ENCODE assay signal across 8 cellular contexts in the genomic region with DNA sequence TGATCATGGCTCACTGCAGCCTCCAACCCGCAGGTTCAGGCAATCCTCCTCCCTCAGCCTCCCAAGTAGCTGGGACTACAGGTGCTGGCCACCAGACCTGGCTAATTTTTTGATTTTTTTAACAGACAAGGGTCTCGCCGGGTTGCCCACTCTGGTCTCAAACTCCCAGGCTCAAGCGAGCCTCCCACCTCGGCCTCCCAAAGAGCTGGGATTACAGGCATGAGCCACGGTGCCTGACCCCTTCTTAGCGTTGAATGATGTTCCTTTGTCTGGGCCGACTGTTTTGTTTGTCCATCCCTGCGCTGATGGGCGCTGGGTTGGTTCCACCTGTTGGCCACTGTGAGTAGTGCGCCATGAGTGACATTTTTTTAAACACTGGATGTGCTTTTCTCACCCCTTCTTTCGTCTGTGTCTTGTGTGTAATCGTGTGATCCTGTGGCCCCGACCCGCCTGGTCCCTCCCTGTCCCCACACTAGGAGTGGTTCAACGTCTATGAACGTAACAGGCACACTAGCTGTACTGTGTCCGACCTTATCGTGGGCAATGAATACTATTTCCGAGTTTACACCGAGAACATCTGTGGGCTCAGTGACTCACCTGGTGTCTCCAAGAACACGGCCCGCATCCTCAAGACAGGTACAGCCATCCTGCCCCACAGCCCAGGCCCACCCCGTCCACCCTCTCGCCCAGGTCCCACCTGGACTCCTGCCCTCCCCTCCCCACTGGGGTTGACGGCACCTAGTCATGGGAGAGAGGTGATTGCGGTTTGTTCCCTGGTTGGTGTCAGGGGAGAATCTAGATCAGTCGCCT. TPM values are rescaled to one million over a fixed set of nuclear protein-coding genes. Genes with fewer than 3 reads are reported as not detected.
DNase-seq lines count a peak whose midpoint lies in the region; ATAC-seq, FAIRE-seq and TF ChIP-seq lines count a peak whose summit lies in the region.

No MANE protein-coding gene starts in this region.

- no peak overlapping the region for H2BK120ac ChIP-seq in trophoblast cell (ENCODE audit: insufficient read depth, low read length, poor library complexity)

- H2AFZ ChIP-seq in trophoblast cell (ENCODE audit: insufficient read depth, low read length, poor library complexity): no peak overlapping the region

- H3K27ac ChIP-seq in Panc1 (ENCODE audit: low read length): peak overlapping the region; percentile 44; the same call in 1 of the 2 replicates
- H3K27ac ChIP-seq in foreskin keratinocyte: no peak overlapping the region
- no peak overlapping the region for H3K27ac ChIP-seq in trophoblast cell (ENCODE audit: low read depth, low read length)

- BruUV-seq in Panc1 (replicated peaks; lab: Mats Ljungman, UMichigan): no TSS peak

- peaks cover 11 to 12% (median 12%) of the 10 kb centered on the region in 3 donors for H3K4me1 Mint-ChIP-seq in IgD-negative memory B cell
- H3K4me1 Mint-ChIP-seq in activated T-helper 2 cell treated with anti-CD3 and anti-CD28 coated beads, Interferon-gamma antibody, Interleukin-2, Interleukin-4, amounts not matched to agents 10 μg/mL and 5 μg/mL and 100 μg/mL, durations not matched to agents 14 hours and 24 hours and 36 hours (ENCODE audit: low read depth): peaks cover 12% of the 10 kb centered on the region

- H3K23ac ChIP-seq in trophoblast cell (ENCODE audit: low read length): no peak overlapping the region

- no peaks in the 10 kb centered on the region for H3K79me1 ChIP-seq in trophoblast cell (ENCODE audit: low read length)

- peak overlapping the region in 2 of 3 donors; percentile 32 to 36 for H3K27ac Mint-ChIP-seq in IgD-negative memory B cell
- H3K27ac Mint-ChIP-seq in activated T-helper 2 cell treated with anti-CD3 and anti-CD28 coated beads, Interferon-gamma antibody, Interleukin-2, Interleukin-4, amounts not matched to agents 10 μg/mL and 5 μg/mL and 100 μg/mL, durations not matched to agents 14 hours and 24 hours and 36 hours: no peak overlapping the region

- H2BK12ac ChIP-seq in trophoblast cell (ENCODE audit: low read length): no peak overlapping the region

- H3K4ac ChIP-seq in trophoblast cell (ENCODE audit: low read depth, low read length): no peak overlapping the region

- H3K9me3 Mint-ChIP-seq in IgD-negative memory B cell: no peaks in the 10 kb centered on the region
- H3K9me3 Mint-ChIP-seq in activated T-helper 2 cell treated with anti-CD3 and anti-CD28 coated beads, Interferon-gamma antibody, Interleukin-2, Interleukin-4, amounts not matched to agents 10 μg/mL and 5 μg/mL and 100 μg/mL, durations not matched to agents 14 hours and 24 hours and 36 hours: no peaks in the 10 kb centered on the region

- in situ Hi-C loops in Panc1 (cut with HindIII; ENCODE audit: low pct_unique_long_range_greater_than_20kb, low sequenced_read_pairs): no loop called here

- peaks cover 5% of the 10 kb centered on the region for H3K27me3 Mint-ChIP-seq in IgD-negative memory B cell
- H3K27me3 Mint-ChIP-seq in activated T-helper 2 cell treated with anti-CD3 and anti-CD28 coated beads, Interferon-gamma antibody, Interleukin-2, Interleukin-4, amounts not matched to agents 10 μg/mL and 5 μg/mL and 100 μg/mL, durations not matched to agents 14 hours and 24 hours and 36 hours (ENCODE audit: low read depth): peaks cover 4% of the 10 kb centered on the region

- H3K79me2 ChIP-seq in trophoblast cell (ENCODE audit: control insufficient read depth, insufficient read depth, low read length, poor library complexity): no peaks in the 10 kb centered on the region

- H3K27me3 ChIP-seq in Panc1 (ENCODE audit: control insufficient read depth, insufficient read depth, low read length) (no peaks in the 10 kb centered on the region), foreskin keratinocyte (peaks cover 22% of the 10 kb centered on the region), trophoblast cell (ENCODE audit: insufficient read depth, low read length) (no peaks in the 10 kb centered on the region)

- no peak overlapping the region for H3K9ac ChIP-seq in trophoblast cell (ENCODE audit: low read length)

- no peaks in the 10 kb centered on the region for H3K36me3 ChIP-seq in Panc1 (ENCODE audit: control insufficient read depth, insufficient read depth, low read length)
- no peaks in the 10 kb centered on the region for H3K36me3 ChIP-seq in trophoblast cell (ENCODE audit: control insufficient read depth in 1 of 2, insufficient read depth in 2 of 2, low read length in 2 of 2)

- no peak overlapping the region for H3K14ac ChIP-seq in trophoblast cell (ENCODE audit: low read length)

- H3K4me3 ChIP-seq in Panc1 (ENCODE audit: low read depth in 2 of 2, low read length in 2 of 2) (no peak overlapping the region), trophoblast cell (ENCODE audit: low read depth, low read length) (no peak overlapping the region)

- no peak overlapping the region for H4K12ac ChIP-seq in trophoblast cell (ENCODE audit: low read depth, low read length)

- H4K91ac ChIP-seq in trophoblast cell (ENCODE audit: low read depth, low read length): no peak overlapping the region

- POLR2A ChIA-PET in Panc1 (lab: Charles Lee): no interaction called here

- H3K18ac ChIP-seq in trophoblast cell (ENCODE audit: low read length): no peak overlapping the region

- no peak overlapping the region for H2AK5ac ChIP-seq in trophoblast cell (ENCODE audit: low read length)

- H3K4me2 ChIP-seq in trophoblast cell (ENCODE audit: low read length): no peak overlapping the region

- TF ChIP-seq CTCF in Panc1 (IDR thresholded peaks at IDR 0.05) (peak; percentile 86), foreskin keratinocyte (conservative IDR thresholded peaks at IDR 0.05) (peak; percentile 85)

- H3K4me3 Mint-ChIP-seq in IgD-negative memory B cell: peak overlapping the region in 2 of 4 donors; percentile 31 to 85
- H3K4me3 Mint-ChIP-seq in activated T-helper 2 cell treated with anti-CD3 and anti-CD28 coated beads, Interferon-gamma antibody, Interleukin-2, Interleukin-4, amounts not matched to agents 10 μg/mL and 5 μg/mL and 100 μg/mL, durations not matched to agents 14 hours and 24 hours and 36 hours (ENCODE audit: low read depth): no peak overlapping the region

- peaks cover 2% of the 10 kb centered on the region for H3K36me3 Mint-ChIP-seq in IgD-negative memory B cell
- no peaks in the 10 kb centered on the region for H3K36me3 Mint-ChIP-seq in activated T-helper 2 cell treated with anti-CD3 and anti-CD28 coated beads, Interferon-gamma antibody, Interleukin-2, Interleukin-4, amounts not matched to agents 10 μg/mL and 5 μg/mL and 100 μg/mL, durations not matched to agents 14 hours and 24 hours and 36 hours (ENCODE audit: low read depth)

- WGBS in trophoblast cell (ENCODE audit: extremely low coverage, insufficient coverage, insufficient read length): no CpG with 5 or more reads among the region's 28 CpGs

- no peak overlapping the region for H2BK5ac ChIP-seq in trophoblast cell (ENCODE audit: low read depth, low read length, poor library complexity)

- CTCF ChIA-PET in Panc1 (lab: Charles Lee): interaction anchor here (0.6 to 1.2 kb wide), 3 partner anchors 94 to 975 kb away, joined by 4 to 7 read pairs (median 5); no protein-coding TSS in a partner anchor

- ATAC-seq in Panc1 (peak; percentile 87), foreskin keratinocyte (peak; percentile 66)

- DNase-seq in DMS 273 (lab: John Stamatoyannopoulos, UW; ENCODE audit: unreplicated experiment) (peak; percentile 79), DMS 273 treated with DMSO at 0.1 percent for 48 hours (lab: John Stamatoyannopoulos, UW) (no peak), Panc1 (ENCODE audit: low read depth, low spot score) (peak; percentile 54), foreskin keratinocyte (peak in 1 of 2 donors; percentile 41), trophoblast cell (peak; percentile 55 to 81), urothelium cell line (ENCODE audit: low spot score) (peak; percentile 84)
- peak; percentile 57 for DNase-seq in activated T-helper 2 cell treated with anti-CD3 and anti-CD28 coated beads, Interferon-gamma antibody, Interleukin-2, Interleukin-4, amounts not matched to agents 10 μg/mL and 5 μg/mL and 100 μg/mL, durations not matched to agents 14 hours and 24 hours and 36 hours (ENCODE audit: low spot score)

- H4K8ac ChIP-seq in trophoblast cell (ENCODE audit: low read depth, low read length): no peak overlapping the region

- intact Hi-C loops in Panc1 (cut with micrococcal nuclease; ENCODE audit: unreplicated experiment): no loop called here
- intact Hi-C loops in activated T-helper 2 cell treated with anti-CD3 and anti-CD28 coated beads, Interferon-gamma antibody, Interleukin-2, Interleukin-4, amounts not matched to agents 10 μg/mL and 5 μg/mL and 100 μg/mL, durations not matched to agents 14 hours and 24 hours and 36 hours (cut with micrococcal nuclease): loop anchor here (1.0 kb wide), 1 partner anchor 104 kb away; no protein-coding TSS in a partner anchor

- peak; percentile 58 for FAIRE-seq in urothelium cell line (lab: Jason Lieb, UNC)

- H3K9me3 ChIP-seq in Panc1 (ENCODE audit: control insufficient read depth, insufficient read depth, low read depth, low read length) (no peaks in the 10 kb centered on the region), trophoblast cell (ENCODE audit: insufficient read depth, low read depth, low read length) (peaks cover 2% of the 10 kb centered on the region)

- no peaks in the 10 kb centered on the region; the same call in none of the 2 replicates for H3K4me1 ChIP-seq in Panc1 (ENCODE audit: control insufficient read depth, insufficient read depth, low read length)
- H3K4me1 ChIP-seq in foreskin keratinocyte: no peaks in the 10 kb centered on the region
- H3K4me1 ChIP-seq in trophoblast cell (ENCODE audit: control insufficient read depth in 1 of 2, insufficient read depth in 2 of 2, low read length in 2 of 2): peaks cover 0 to 9% of the 10 kb centered on the region in 2 experiments

RNA-seq across cellular contexts. Expression of a gene that starts 15.0 kb away (rescaled TPM):
- polyA plus RNA-seq in IgD-negative memory B cell (8.7 TPM), foreskin keratinocyte (77.9 and 84.6 TPM in 2 replicates)
- total RNA-seq in Panc1 (2021; ENCODE audit: unreplicated experiment) (66.7 TPM), foreskin keratinocyte (69.5 and 74.2 TPM in 2 replicates)
- polyA plus RNA-seq in Panc1 (2012; ENCODE audit: insufficient read length): 83.1 TPM
- total RNA-seq in activated T-helper 2 cell treated with anti-CD3 and anti-CD28 coated beads, Interferon-gamma antibody, Interleukin-2, Interleukin-4, amounts not matched to agents 10 μg/mL and 5 μg/mL and 100 μg/mL, durations not matched to agents 14 hours and 24 hours and 36 hours: 76.0 and 76.2 TPM in 2 replicates
- polyA plus RNA-seq in trophoblast cell (2013): 73.1 and 73.6 TPM in 2 replicates

RNA-seq across cellular contexts. Expression of a gene that starts 15.4 kb away (rescaled TPM):
- polyA plus RNA-seq in IgD-negative memory B cell: 0.53 TPM
- total RNA-seq in Panc1 (2021; ENCODE audit: unreplicated experiment): 2.0 TPM
- 3.5 TPM for polyA plus RNA-seq in Panc1 (2012; ENCODE audit: insufficient read length)
- total RNA-seq in activated T-helper 2 cell treated with anti-CD3 and anti-CD28 coated beads, Interferon-gamma antibody, Interleukin-2, Interleukin-4, amounts not matched to agents 10 μg/mL and 5 μg/mL and 100 μg/mL, durations not matched to agents 14 hours and 24 hours and 36 hours: 0.28 and 0.82 TPM in 2 replicates
- total RNA-seq in foreskin keratinocyte: 0.85 and 0.95 TPM in 2 replicates
- 0.76 and 1.1 TPM in 2 replicates for polyA plus RNA-seq in foreskin keratinocyte
- polyA plus RNA-seq in trophoblast cell (2013): 4.8 and 5.4 TPM in 2 replicates

RNA-seq across cellular contexts. Expression of a gene that starts 28.6 kb away (rescaled TPM):
- polyA plus RNA-seq in IgD-negative memory B cell (1.3 TPM), foreskin keratinocyte (not detected in 2 replicates)
- total RNA-seq in Panc1 (2021; ENCODE audit: unreplicated experiment) (0.18 TPM), foreskin keratinocyte (not detected in 2 replicates)
- polyA plus RNA-seq in Panc1 (2012; ENCODE audit: insufficient read length): not detected
- total RNA-seq in activated T-helper 2 cell treated with anti-CD3 and anti-CD28 coated beads, Interferon-gamma antibody, Interleukin-2, Interleukin-4, amounts not matched to agents 10 μg/mL and 5 μg/mL and 100 μg/mL, durations not matched to agents 14 hours and 24 hours and 36 hours: 0.21 and 0.25 TPM in 2 replicates
- 0.07 and 0.12 TPM in 2 replicates for polyA plus RNA-seq in trophoblast cell (2013)

RNA-seq across cellular contexts. Expression of a gene that starts 42.5 kb away (rescaled TPM):
- polyA plus RNA-seq in IgD-negative memory B cell (403 TPM), foreskin keratinocyte (0.17 TPM in 1 of 2 replicates, not detected in the other)
- total RNA-seq in Panc1 (2021; ENCODE audit: unreplicated experiment) (not detected), foreskin keratinocyte (not detected in 2 replicates)
- 0.27 TPM for polyA plus RNA-seq in Panc1 (2012; ENCODE audit: insufficient read length)
- total RNA-seq in activated T-helper 2 cell treated with anti-CD3 and anti-CD28 coated beads, Interferon-gamma antibody, Interleukin-2, Interleukin-4, amounts not matched to agents 10 μg/mL and 5 μg/mL and 100 μg/mL, durations not matched to agents 14 hours and 24 hours and 36 hours: 0.66 and 0.80 TPM in 2 replicates
- polyA plus RNA-seq in trophoblast cell (2013): 1.0 and 1.4 TPM in 2 replicates

RNA-seq across cellular contexts. Expression of a gene that starts 49.7 kb away (rescaled TPM):
- 15.0 TPM for polyA plus RNA-seq in IgD-negative memory B cell
- total RNA-seq in Panc1 (2021; ENCODE audit: unreplicated experiment): 51.8 TPM
- 96.9 TPM for polyA plus RNA-seq in Panc1 (2012; ENCODE audit: insufficient read length)
- total RNA-seq in activated T-helper 2 cell treated with anti-CD3 and anti-CD28 coated beads, Interferon-gamma antibody, Interleukin-2, Interleukin-4, amounts not matched to agents 10 μg/mL and 5 μg/mL and 100 μg/mL, durations not matched to agents 14 hours and 24 hours and 36 hours: 39.9 and 43.6 TPM in 2 replicates
- 36.5 and 51.0 TPM in 2 replicates for total RNA-seq in foreskin keratinocyte
- 69.8 and 94.1 TPM in 2 replicates for polyA plus RNA-seq in foreskin keratinocyte
- 19.0 and 19.3 TPM in 2 replicates for polyA plus RNA-seq in trophoblast cell (2013)
